In genomic region chr2:190136259-190136658, GRCh38 we compare ENCODE assay signal across 19 cellular contexts.
DNase-seq lines count a peak whose midpoint lies in the region; ATAC-seq and TF ChIP-seq lines count a peak whose summit lies in the region.
"Had no signal": no experiment of that assay in that cellular context is flagged by ENCODE, and none has a peak within 500 bp of the region (broad histone marks: within the 10 kb centered on the region; RNA-seq: fewer than 3 reads in every experiment).

No MANE protein-coding gene starts in this region.

- no peaks in the 10 kb centered on the region for H3K4me1 Mint-ChIP-seq in mesothelial cell of epicardium
- H3K4me1 Mint-ChIP-seq: B cell, CD14-positive monocyte had no signal

- DNase-seq in Caki2 (ENCODE audit: low read depth): peak; percentile 5
- DNase-seq in OCI-M1 (lab: John Stamatoyannopoulos, UW): peak; percentile 11
- DNase-seq in left colon: peak in 1 of 2 donors; percentile 33
- peak; percentile 46 for DNase-seq in mucosa of gallbladder (ENCODE audit: low spot score)
- DNase-seq in mesothelial cell of epicardium (ENCODE audit: low spot score in 2 of 2, unreplicated experiment in 2 of 2): no peak
- DNase-seq in SIG-M5 treated with dmso at 0.1 percent for 504 hours (lab: John Stamatoyannopoulos, UW; ENCODE audit: unreplicated experiment): no peak
- DNase-seq in GM10266 (ENCODE audit: extremely low spot score): no peak
- no peak for DNase-seq in NCI-H69 (lab: John Stamatoyannopoulos, UW)
- DNase-seq: DND-41, MM.1S, NCI-H1048, NCI-H146, NCI-H2081, NCI-H2171 treated with DMSO at 0.1 percent for 48 hours, NCI-H524 treated with DMSO at 0.1 percent for 48 hours, Right ventricle myocardium superior had no signal

- H3K27me3 Mint-ChIP-seq in mesothelial cell of epicardium (ENCODE audit: low read depth): no peaks in the 10 kb centered on the region
- H3K27me3 Mint-ChIP-seq: B cell had no signal

- ATAC-seq in left colon: peak; percentile 97
- ATAC-seq: K562 had no signal

- TF ChIP-seq CTCF in mesothelial cell of epicardium (IDR thresholded peaks at IDR 0.05; ENCODE audit: unreplicated experiment): no peak
- no peak for TF ChIP-seq CTCF in GM10266 (IDR thresholded peaks at IDR 0.05; ENCODE audit: control insufficient read depth, insufficient read depth, low read depth, missing control alignments)

- H3K4me3 Mint-ChIP-seq in mesothelial cell of epicardium: no peak overlapping the region
- H3K4me3 Mint-ChIP-seq: B cell, CD14-positive monocyte had no signal

- no peak overlapping the region for H3K27ac Mint-ChIP-seq in mesothelial cell of epicardium
- H3K27ac Mint-ChIP-seq: B cell, CD14-positive monocyte had no signal

- intact Hi-C loops in left colon (cut with DNase I, micrococcal nuclease): no loop called here

- in situ Hi-C loops in Caki2 (cut with HindIII; ENCODE audit: low pct_unique_long_range_greater_than_20kb, low sequenced_read_pairs): no loop called here

- peaks cover 57% of the 10 kb centered on the region for H3K9me3 Mint-ChIP-seq in mesothelial cell of epicardium

- peaks cover 25% of the 10 kb centered on the region for H3K36me3 Mint-ChIP-seq in mesothelial cell of epicardium
- H3K36me3 Mint-ChIP-seq: CD14-positive monocyte had no signal

Comparison
In these comparisons a context has a peak if more than half of its experiments do, and no peak if none do; other contexts are left out.
1. DNase-seq: peak in Caki2 (single experiment), OCI-M1 (single experiment) and mucosa of gallbladder (single experiment); none in mesothelial cell of epicardium (0 of 2), SIG-M5 treated with dmso at 0.1 percent for 504 hours (single experiment), GM10266 (single experiment) and NCI-H69 (single experiment).